In the genomic region with DNA sequence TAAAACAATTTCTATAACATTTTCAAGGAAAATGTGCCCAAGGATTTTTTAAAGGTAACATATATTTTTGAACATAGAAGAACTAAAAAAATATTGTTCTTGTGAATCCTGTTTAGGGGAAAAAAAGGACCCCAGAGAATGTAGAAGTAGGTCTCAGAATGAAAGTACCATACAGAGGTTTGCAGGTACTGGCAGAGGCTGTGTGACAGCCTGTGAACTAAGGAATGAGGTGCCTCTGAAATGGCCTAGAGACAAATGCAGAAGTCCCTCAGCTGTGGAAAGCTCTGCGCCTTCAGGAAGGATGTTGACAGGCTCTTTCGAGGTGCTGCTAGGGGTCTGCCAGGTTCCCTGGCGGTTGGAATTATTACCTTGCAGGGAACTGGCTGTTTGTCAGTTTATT, we compare ENCODE assay signal across 28 cellular contexts. TPM values are rescaled to one million over a fixed set of nuclear protein-coding genes. Genes with fewer than 3 reads are reported as not detected.
"Had no signal": no experiment of that assay in that cellular context is flagged by ENCODE, and none has a peak within 500 bp of the region (broad histone marks: within the 10 kb centered on the region; RNA-seq: fewer than 3 reads in every experiment).

No MANE protein-coding gene starts in this region.

- H3K4me3 ChIP-seq: hepatocyte, lung, pancreas, skin epidermis, suprapubic skin, tibial nerve had no signal

- H3K4me3 Mint-ChIP-seq: activated CD4-positive, alpha-beta memory T cell treated with anti-CD3 and anti-CD28 coated beads, Interleukin-2, amount 10 ng/mL, durations not matched to agents 7 days and 5 days; activated naive CD8-positive, alpha-beta T cell treated with anti-CD3 and anti-CD28 coated beads, Interleukin-2, amount 50 U/mL, for 24 hours; immature natural killer cell; naive thymus-derived CD4-positive, alpha-beta T cell; stimulated activated naive CD8-positive, alpha-beta T cell treated with anti-CD3 and anti-CD28 coated beads, Interleukin-15, amount 100 ng/mL, for 72 hours; T-helper 1 cell treated with Interleukin-12 subunit alpha and Interleukin-12 subunit beta and Interleukin-4 antibody, amounts not matched to agents 30 μg/mL and 1 μg/mL, for 36 hours had no signal

- H3K9me3 ChIP-seq: pancreas, suprapubic skin, tibial nerve had no signal

- H3K79me2 ChIP-seq: hepatocyte had no signal

- H3K36me3 ChIP-seq: brain microvascular endothelial cell, pancreas, suprapubic skin, tibial nerve had no signal

- FAIRE-seq: endothelial cell of umbilical vein, pancreas, urothelium cell line had no signal

- H3K9me3 Mint-ChIP-seq: activated CD4-positive, alpha-beta memory T cell treated with anti-CD3 and anti-CD28 coated beads, Interleukin-2, amount 10 ng/mL, durations not matched to agents 7 days and 5 days; activated naive CD8-positive, alpha-beta T cell treated with anti-CD3 and anti-CD28 coated beads, Interleukin-2, amount 50 U/mL, for 24 hours; stimulated activated naive CD8-positive, alpha-beta T cell treated with anti-CD3 and anti-CD28 coated beads, Interleukin-15, amount 100 ng/mL, for 72 hours; T-helper 1 cell treated with Interleukin-12 subunit alpha and Interleukin-12 subunit beta and Interleukin-4 antibody, amounts not matched to agents 30 μg/mL and 1 μg/mL, for 36 hours had no signal

- ATAC-seq: activated naive CD8-positive, alpha-beta T cell treated with anti-CD3 and anti-CD28 coated beads, Interleukin-2, amount 50 U/mL, for 24 hours; esophagus mucosa; left lobe of liver; naive thymus-derived CD4-positive, alpha-beta T cell; pancreas; right cardiac atrium; stimulated activated naive CD8-positive, alpha-beta T cell treated with anti-CD3 and anti-CD28 coated beads, Interleukin-15, amount 100 ng/mL, for 72 hours had no signal

- H3K27me3 ChIP-seq: pancreas had no signal

- H3K27ac ChIP-seq: brain microvascular endothelial cell, hepatocyte, pancreas, skin epidermis, suprapubic skin, tibial nerve had no signal

- H3K36me3 Mint-ChIP-seq: naive thymus-derived CD4-positive, alpha-beta T cell had no signal

- H3K4me2 ChIP-seq: hepatocyte had no signal

- H2AFZ ChIP-seq: hepatocyte had no signal

- DNase-seq: activated CD4-positive, alpha-beta memory T cell treated with anti-CD3 and anti-CD28 coated beads, Interleukin-2, amount 10 ng/mL, durations not matched to agents 7 days and 5 days; activated CD4-positive, alpha-beta T cell treated with anti-CD3 and anti-CD28 coated beads for 48 hours; activated CD4-positive, CD25-positive, alpha-beta regulatory T cell; activated effector memory CD4-positive, alpha-beta T cell treated with anti-CD3 and anti-CD28 coated beads, Interleukin-2, amount 50 U/mL, for 16 hours; activated naive CD4-positive, alpha-beta T cell treated with anti-CD3 and anti-CD28 coated beads, Interleukin-2, amount 50 U/mL, for 16 hours; activated naive CD8-positive, alpha-beta T cell treated with anti-CD3 and anti-CD28 coated beads, Interleukin-2, amount 50 U/mL, for 24 hours; brain microvascular endothelial cell; central memory CD4-positive, alpha-beta T cell; dermis blood vessel endothelial cell; effector CD8-positive, alpha-beta T cell; foreskin melanocyte; immature natural killer cell; naive thymus-derived CD4-positive, alpha-beta T cell; pancreas; right cardiac atrium; stimulated activated CD4-positive, alpha-beta T cell treated with anti-CD3 and anti-CD28 coated beads, Interleukin-1b, Interleukin-23, amount 100 ng/mL, for 48 hours; stimulated activated naive CD8-positive, alpha-beta T cell treated with anti-CD3 and anti-CD28 coated beads, Interleukin-15, amount 100 ng/mL, for 72 hours; T1000 had no signal

- H3K27ac Mint-ChIP-seq: activated CD4-positive, alpha-beta memory T cell treated with anti-CD3 and anti-CD28 coated beads, Interleukin-2, amount 10 ng/mL, durations not matched to agents 7 days and 5 days; activated naive CD8-positive, alpha-beta T cell treated with anti-CD3 and anti-CD28 coated beads, Interleukin-2, amount 50 U/mL, for 24 hours; immature natural killer cell; naive thymus-derived CD4-positive, alpha-beta T cell; T-helper 1 cell treated with Interleukin-12 subunit alpha and Interleukin-12 subunit beta and Interleukin-4 antibody, amounts not matched to agents 30 μg/mL and 1 μg/mL, for 36 hours had no signal

RNA-seq across cellular contexts. Expression of a gene that starts 8.5 kb away (rescaled TPM):
- total RNA-seq: activated CD4-positive, alpha-beta memory T cell treated with anti-CD3 and anti-CD28 coated beads, Interleukin-2, amount 10 ng/mL, durations not matched to agents 7 days and 5 days had no signal
